In the genomic region with DNA sequence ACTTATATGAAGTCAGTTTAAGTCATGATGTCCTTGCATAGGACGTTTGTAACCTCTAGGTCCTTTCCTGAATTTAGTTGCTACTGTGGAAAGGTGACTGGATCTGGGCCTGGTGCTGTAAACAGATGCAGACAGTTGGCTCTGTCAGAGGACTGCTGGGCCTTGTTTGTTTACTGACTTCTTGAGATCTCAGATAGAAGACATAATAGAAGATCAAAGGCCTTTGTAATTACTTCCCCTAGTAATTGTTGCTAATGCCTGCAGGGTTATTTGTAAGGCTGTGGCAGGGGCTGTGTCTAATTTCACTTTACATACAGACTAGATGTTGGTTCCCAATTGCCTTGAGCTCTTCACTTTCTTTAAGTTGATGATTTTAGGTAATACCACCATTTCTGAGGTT, we compare ENCODE assay signal across 15 cellular contexts. TPM values are rescaled to one million over a fixed set of nuclear protein-coding genes. Genes with fewer than 3 reads are reported as not detected.
DNase-seq lines count a peak whose midpoint lies in the region; ATAC-seq and TF ChIP-seq lines count a peak whose summit lies in the region.
"Had no signal": no experiment of that assay in that cellular context is flagged by ENCODE, and none has a peak within 500 bp of the region (broad histone marks: within the 10 kb centered on the region; RNA-seq: fewer than 3 reads in every experiment).

No MANE protein-coding gene starts in this region.

- H3K27me3 Mint-ChIP-seq in activated naive CD4-positive, alpha-beta T cell treated with anti-CD3 and anti-CD28 coated beads, Interleukin-2, amount 10 ng/mL, durations not matched to agents 7 days and 5 days, result peaks cover 5% of the 10 kb centered on the region

- H3K27ac Mint-ChIP-seq in activated naive CD4-positive, alpha-beta T cell treated with anti-CD3 and anti-CD28 coated beads, Interleukin-2, amount 10 ng/mL, durations not matched to agents 7 days and 5 days, result no peak overlapping the region
- H3K27ac Mint-ChIP-seq: activated T-helper 1 cell treated with anti-CD3 and anti-CD28 coated beads, Interleukin-12 subunit alpha, Interleukin-12 subunit beta, Interleukin-2, Interleukin-4 antibody, amounts not matched to agents 30 ng/mL and 10 ng/mL and 1 ng/mL, durations not matched to agents 14 hours and 24 hours and 36 hours; naive B cell had no signal

- H3K4me3 Mint-ChIP-seq in activated naive CD4-positive, alpha-beta T cell treated with anti-CD3 and anti-CD28 coated beads, Interleukin-2, amount 10 ng/mL, durations not matched to agents 7 days and 5 days, result no peak overlapping the region
- H3K4me3 Mint-ChIP-seq: activated T-helper 1 cell treated with anti-CD3 and anti-CD28 coated beads, Interleukin-12 subunit alpha, Interleukin-12 subunit beta, Interleukin-2, Interleukin-4 antibody, amounts not matched to agents 30 ng/mL and 10 ng/mL and 1 ng/mL, durations not matched to agents 14 hours and 24 hours and 36 hours; naive B cell had no signal

- DNase-seq in DMS79 (lab: John Stamatoyannopoulos, UW) (peak; percentile 43), M059J (ENCODE audit: low read depth) (peak; percentile 80), NCI-H748 (lab: John Stamatoyannopoulos, UW; ENCODE audit: unreplicated experiment) (peak; percentile 88), left kidney (ENCODE audit: low read depth, low spot score) (peak; percentile 43), foreskin fibroblast (no peak), amygdala (lab: John Stamatoyannopoulos, UW) (no peak)
- no peak for DNase-seq in activated naive CD4-positive, alpha-beta T cell treated with anti-CD3 and anti-CD28 coated beads, Interleukin-2, amount 10 ng/mL, durations not matched to agents 7 days and 5 days
- DNase-seq: activated CD4-positive, alpha-beta T cell treated with anti-CD3 and anti-CD28 coated beads, Interleukin-2, amount 50 U/mL, for 48 hours; adrenal gland; head of caudate nucleus; left cardiac atrium; naive B cell; retina had no signal

- ATAC-seq in GM19452 (IDR thresholded peaks at IDR 0.05; ENCODE audit: unreplicated experiment), result no peak
- ATAC-seq: left cardiac atrium had no signal

- H3K4me1 Mint-ChIP-seq in activated naive CD4-positive, alpha-beta T cell treated with anti-CD3 and anti-CD28 coated beads, Interleukin-2, amount 10 ng/mL, durations not matched to agents 7 days and 5 days, result no peaks in the 10 kb centered on the region

- CTCF ChIA-PET in activated naive CD4-positive, alpha-beta T cell treated with anti-CD3 and anti-CD28 coated beads, Interleukin-2, amount 10 ng/mL, durations not matched to agents 7 days and 5 days (lab: Charles Lee), result no interaction called here

- H3K36me3 Mint-ChIP-seq in activated naive CD4-positive, alpha-beta T cell treated with anti-CD3 and anti-CD28 coated beads, Interleukin-2, amount 10 ng/mL, durations not matched to agents 7 days and 5 days, result no peaks in the 10 kb centered on the region
- H3K36me3 Mint-ChIP-seq: naive B cell had no signal

- H3K4me3 ChIP-seq in foreskin fibroblast (ENCODE audit: low read depth in 1 of 2, low read length in 2 of 2), result no peak overlapping the region
- H3K4me3 ChIP-seq: adrenal gland had no signal

- TF ChIP-seq CTCF in foreskin fibroblast (IDR thresholded peaks at IDR 0.05; ENCODE audit: low read depth, low read length), result no peak

- no peaks in the 10 kb centered on the region for H3K9me3 Mint-ChIP-seq in activated naive CD4-positive, alpha-beta T cell treated with anti-CD3 and anti-CD28 coated beads, Interleukin-2, amount 10 ng/mL, durations not matched to agents 7 days and 5 days
- H3K9me3 Mint-ChIP-seq: activated T-helper 1 cell treated with anti-CD3 and anti-CD28 coated beads, Interleukin-12 subunit alpha, Interleukin-12 subunit beta, Interleukin-2, Interleukin-4 antibody, amounts not matched to agents 30 ng/mL and 10 ng/mL and 1 ng/mL, durations not matched to agents 14 hours and 24 hours and 36 hours; naive B cell had no signal

RNA-seq across cellular contexts. Expression of gene LYPD6B, which starts 42.5 kb away (rescaled TPM):
- 27.0 and 28.8 TPM in 2 replicates for total RNA-seq in M059J (2014; rRNA removed; shearing (Covaris generic))
- total RNA-seq: activated T-helper 1 cell treated with anti-CD3 and anti-CD28 coated beads, Interleukin-12 subunit alpha, Interleukin-12 subunit beta, Interleukin-2, Interleukin-4 antibody, amounts not matched to agents 30 ng/mL and 10 ng/mL and 1 ng/mL, durations not matched to agents 14 hours and 24 hours and 36 hours; left cardiac atrium had no signal

Comparison
In these comparisons a context has a peak if more than half of its experiments do, and no peak if none do; other contexts are left out.
1. DNase-seq: peak in DMS79 (single experiment), M059J (single experiment), NCI-H748 (single experiment) and left kidney (single experiment); none in activated naive CD4-positive, alpha-beta T cell treated with anti-CD3 and anti-CD28 coated beads, Interleukin-2, amount 10 ng/mL, durations not matched to agents 7 days and 5 days (single experiment), foreskin fibroblast (0 of 2) and amygdala (0 of 56).